ENCODE assay signal across 10 cellular contexts in the genomic region with DNA sequence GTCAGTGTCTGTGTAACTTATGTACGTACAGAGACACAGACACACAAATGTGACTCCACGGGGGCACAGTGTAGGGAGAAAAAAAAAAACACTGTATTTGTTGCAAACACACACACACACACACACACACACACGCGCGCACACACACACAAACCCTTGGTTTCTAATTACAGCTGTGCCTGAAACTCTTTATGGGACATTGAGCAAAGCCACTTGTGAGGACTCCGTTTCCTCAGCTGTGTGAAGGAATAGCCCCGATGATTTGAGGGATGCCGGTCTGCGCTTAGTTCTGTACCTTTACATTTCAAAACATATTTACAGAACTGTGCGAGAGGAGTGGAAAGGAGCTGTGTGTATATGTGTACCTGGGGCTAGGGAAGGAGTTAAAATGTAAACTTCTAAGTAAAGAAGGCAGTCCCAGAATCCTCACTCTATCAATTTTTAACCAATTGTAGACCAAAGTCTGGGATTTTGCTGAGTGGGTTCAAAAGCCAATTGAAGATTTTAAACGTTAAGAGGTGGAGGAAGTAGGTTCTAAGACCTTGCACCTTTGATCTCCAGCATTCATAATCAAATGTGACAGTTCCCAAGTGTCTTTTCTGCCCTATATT. TPM values are rescaled to one million over a fixed set of nuclear protein-coding genes. Genes with fewer than 3 reads are reported as not detected.
A peak's percentile ranks its signal among the peaks of the same experiment; 100 is the strongest.
DNase-seq lines count a peak whose midpoint lies in the region; ATAC-seq, FAIRE-seq and TF ChIP-seq lines count a peak whose summit lies in the region.
"Had no signal": no experiment of that assay in that cellular context is flagged by ENCODE, and none has a peak within 500 bp of the region (broad histone marks: within the 10 kb centered on the region; RNA-seq: fewer than 3 reads in every experiment).

No MANE protein-coding gene starts in this region.

- DNase-seq in T-helper 1 cell, result no peak
- peak; percentile 28 to 65 (median 44) for DNase-seq in body of pancreas
- peak; percentile 80 for DNase-seq in HepG2 (ENCODE audit: low spot score)
- no peak for DNase-seq in medulla oblongata (ENCODE audit: extremely low spot score)
- DNase-seq in DMS114 treated with DMSO at 0.1 percent for 48 hours (lab: John Stamatoyannopoulos, UW; ENCODE audit: unreplicated experiment), result no peak
- DNase-seq: BE2C had no signal

- H3K27me3 ChIP-seq in body of pancreas, result no peaks in the 10 kb centered on the region
- H3K27me3 ChIP-seq in HepG2 (ENCODE audit: control insufficient read depth in 1 of 2, insufficient read depth in 2 of 2, low read length in 2 of 2), result no peaks in the 10 kb centered on the region; a peak in 1 of 5 replicates
- no peaks in the 10 kb centered on the region for H3K27me3 ChIP-seq in thymus (ENCODE audit: control insufficient read depth, insufficient read depth)
- H3K27me3 ChIP-seq: BE2C had no signal

- H3K9me3 Mint-ChIP-seq in T-helper 1 cell treated with Interleukin-12 subunit alpha and Interleukin-12 subunit beta and Interleukin-4 antibody, amounts not matched to agents 30 μg/mL and 1 μg/mL, for 36 hours, result peaks cover 9% of the 10 kb centered on the region

- TF ChIP-seq RAD21 in HepG2 (CRISPR knock-in tag; IDR thresholded peaks at IDR 0.05), result no peak

- in situ Hi-C loops in HepG2 (cut with HindIII; ENCODE audit: extremely low pct_ligation_motif_present, low pct_unique_long_range_greater_than_20kb), result no loop called here

- TF ChIP-seq CTCF in body of pancreas (IDR thresholded peaks at IDR 0.05) (no peak), HepG2 (CRISPR knock-in tag; IDR thresholded peaks at IDR 0.05) (no peak)

- H2AFZ ChIP-seq in HepG2 (ENCODE audit: low read length), result no peak overlapping the region

- intact Hi-C loops in body of pancreas (cut with DNase I) (no loop called here), HepG2 (cut with micrococcal nuclease; ENCODE audit: unreplicated experiment) (loop anchor here (1.0 to 10.0 kb wide), 4 partner anchors 60 to 286 kb away; no protein-coding TSS in a partner anchor)

- H3K4me1 ChIP-seq in body of pancreas (peaks cover 40% of the 10 kb centered on the region), HepG2 (ENCODE audit: insufficient read depth, low read length) (peaks cover 51% of the 10 kb centered on the region), thymus (ENCODE audit: control insufficient read depth, insufficient read depth, low read length) (peaks cover 26% of the 10 kb centered on the region)
- H3K4me1 ChIP-seq: BE2C had no signal

- peak overlapping the region; percentile 73 for H3K27ac Mint-ChIP-seq in T-helper 1 cell treated with Interleukin-12 subunit alpha and Interleukin-12 subunit beta and Interleukin-4 antibody, amounts not matched to agents 30 μg/mL and 1 μg/mL, for 36 hours

- peak overlapping the region; percentile 93 for H3K4me2 ChIP-seq in HepG2 (ENCODE audit: low read depth, low read length)

- no peaks in the 10 kb centered on the region for H3K36me3 ChIP-seq in body of pancreas (replicated peaks in 1 of 2; ENCODE audit: insufficient read depth in 1 of 2, low read depth in 2 of 2)
- H3K36me3 ChIP-seq in HepG2 (replicated peaks in 1 of 2; ENCODE audit: control insufficient read depth in 1 of 2, insufficient read depth in 2 of 2, low read length in 2 of 2), result no peaks in the 10 kb centered on the region
- H3K36me3 ChIP-seq in thymus (ENCODE audit: control insufficient read depth, insufficient read depth), result no peaks in the 10 kb centered on the region
- H3K36me3 ChIP-seq: BE2C had no signal

- peaks cover 54% of the 10 kb centered on the region for H3K4me1 Mint-ChIP-seq in T-helper 1 cell treated with Interleukin-12 subunit alpha and Interleukin-12 subunit beta and Interleukin-4 antibody, amounts not matched to agents 30 μg/mL and 1 μg/mL, for 36 hours (ENCODE audit: low read depth)

- no peaks in the 10 kb centered on the region for H3K27me3 Mint-ChIP-seq in T-helper 1 cell treated with Interleukin-12 subunit alpha and Interleukin-12 subunit beta and Interleukin-4 antibody, amounts not matched to agents 30 μg/mL and 1 μg/mL, for 36 hours (ENCODE audit: low read depth)

- TF ChIP-seq POLR2A in body of pancreas (IDR thresholded peaks at IDR 0.05) (no peak), HepG2 (IDR thresholded peaks at IDR 0.05; ENCODE audit: insufficient read depth in 1 of 2, low read depth in 2 of 2, low read length in 2 of 2) (peak in 1 of 2 experiments; percentile 67)

- 11 to 14% methylated on average over 11 of the region's 11 CpGs for WGBS in body of pancreas, 2 donors
- 0% methylated on average over 11 of the region's 11 CpGs for WGBS in HepG2 (ENCODE audit: low lambda C conversion rate)
- 63% methylated on average over 11 of the region's 11 CpGs for WGBS in thymus

- H3K27ac ChIP-seq in body of pancreas, result peak overlapping the region; percentile 71 to 99 (median 89)
- peak overlapping the region; percentile 94 for H3K27ac ChIP-seq in HepG2 (ENCODE audit: extremely low read length, insufficient read depth, low read length)
- peak overlapping the region; percentile 33 for H3K27ac ChIP-seq in thymus (ENCODE audit: low read depth)

- TF ChIP-seq EP300 in HepG2 (IDR thresholded peaks at IDR 0.05; ENCODE audit: low read depth in 2 of 2, low read length in 2 of 2) (peak in 1 of 2 experiments; percentile 86; a peak in 2 of 4 replicates), HepG2 (CRISPR knock-in tag; IDR thresholded peaks at IDR 0.05; ENCODE audit: borderline replicate concordance) (peak; percentile 21; the same call in 1 of the 2 replicates)

- CTCF ChIA-PET in HepG2 (lab: Yijun Ruan, JAX; ENCODE audit: low intra/inter-chr PET ratio, low total read pairs), result no interaction called here

- peaks cover 5% of the 10 kb centered on the region for H3K36me3 Mint-ChIP-seq in T-helper 1 cell treated with Interleukin-12 subunit alpha and Interleukin-12 subunit beta and Interleukin-4 antibody, amounts not matched to agents 30 μg/mL and 1 μg/mL, for 36 hours (ENCODE audit: low read depth)

- no TSS peak for BruUV-seq in HepG2 (replicated peaks; lab: Mats Ljungman, UMichigan)

- peak overlapping the region; percentile 62 for H3K4me3 Mint-ChIP-seq in T-helper 1 cell treated with Interleukin-12 subunit alpha and Interleukin-12 subunit beta and Interleukin-4 antibody, amounts not matched to agents 30 μg/mL and 1 μg/mL, for 36 hours

- H4K20me1 ChIP-seq in HepG2 (ENCODE audit: insufficient read depth, low read length), result no peaks in the 10 kb centered on the region

- H3K4me3 ChIP-seq in body of pancreas (no peak overlapping the region), HepG2 (replicated peaks in 1 of 3; ENCODE audit: insufficient read depth in 1 of 3, low read depth in 2 of 3, low read length in 3 of 3) (peak overlapping the region; percentile 38 to 61 (median 47)), thymus (ENCODE audit: low read length) (no peak overlapping the region)

- ATAC-seq in body of pancreas (peak; percentile 26), HepG2 (peak; percentile 90), GM19324 (IDR thresholded peaks at IDR 0.05; ENCODE audit: low FRiP score, unreplicated experiment) (no peak)

- peak overlapping the region; percentile 74 for H3K9ac ChIP-seq in HepG2 (ENCODE audit: insufficient read depth, low read depth, low read length)

- H3K9me3 ChIP-seq in body of pancreas (no peaks in the 10 kb centered on the region), HepG2 (ENCODE audit: low read length) (no peaks in the 10 kb centered on the region), thymus (ENCODE audit: control insufficient read depth) (no peaks in the 10 kb centered on the region)
- H3K9me3 ChIP-seq: BE2C had no signal

- POLR2A ChIA-PET in HepG2 (lab: Yijun Ruan, JAX), result interaction anchor here (0.6 to 3.1 kb wide), 29 partner anchors 9 to 996 kb away, joined by 3 to 43 read pairs (median 4); no protein-coding TSS in a partner anchor

- H3K79me2 ChIP-seq in HepG2 (ENCODE audit: insufficient read depth, low read length), result peaks cover 14% of the 10 kb centered on the region

- peak; percentile 72 for FAIRE-seq in HepG2 (lab: Jason Lieb, UNC)

RNA-seq across cellular contexts. Expression of a gene that starts 5.3 kb away (rescaled TPM):
- total RNA-seq in body of pancreas (10 to 100 TPM; 45.7 to 53.4 TPM), HepG2 (2016; rRNA removed; fragmentation: Illumina TruSeq; extraction: Trizol) (20.3 and 21.2 TPM in 2 replicates)
- 5.3 and 5.8 TPM in 2 replicates for total RNA-seq in HepG2 (2016; cell fraction: cytosol; rRNA removed; fragmentation: Illumina TruSeq; extraction: Trizol; ENCODE audit: low read depth)
- total RNA-seq in HepG2 (2016; cell fraction: insoluble cytoplasmic fraction; rRNA removed; fragmentation: Illumina TruSeq; extraction: Trizol), result 12.4 and 21.0 TPM in 2 replicates
- 8.3 and 11.0 TPM in 2 replicates for total RNA-seq in HepG2 (2016; cell fraction: membrane; rRNA removed; fragmentation: Illumina TruSeq; extraction: Trizol)
- 25.9 and 29.9 TPM in 2 replicates for total RNA-seq in HepG2 (2016; cell fraction: nucleus; rRNA removed; fragmentation: Illumina TruSeq; extraction: Trizol)
- polyA plus RNA-seq in HepG2 (2011; rRNA removed) (53.7 and 67.5 TPM in 2 replicates), thymus (56.2 TPM)
- 18.9 and 19.0 TPM in 2 replicates for polyA plus RNA-seq in HepG2 (2011; cell fraction: cytosol; rRNA removed)
- polyA plus RNA-seq in HepG2 (2011; cell fraction: nucleus; rRNA removed), result 286 and 355 TPM in 2 replicates
- polyA plus RNA-seq in HepG2 (2012), result 95.9 and 236 TPM in 2 replicates
- 1.1 and 1.4 TPM in 2 replicates for polyA plus RNA-seq in HepG2 (2016; cell fraction: cytosol; fragmentation: Illumina TruSeq; extraction: Trizol; ENCODE audit: low read depth)
- polyA plus RNA-seq in HepG2 (2016; cell fraction: insoluble cytoplasmic fraction; fragmentation: Illumina TruSeq; extraction: Trizol; ENCODE audit: low read depth), result 19.4 and 26.5 TPM in 2 replicates
- polyA plus RNA-seq in HepG2 (2016; cell fraction: membrane; fragmentation: Illumina TruSeq; extraction: Trizol; ENCODE audit: low read depth), result 3.5 and 4.8 TPM in 2 replicates
- 95.1 and 111 TPM in 2 replicates for polyA plus RNA-seq in HepG2 (2016; cell fraction: nucleus; fragmentation: Illumina TruSeq; extraction: Trizol; ENCODE audit: insufficient read depth, low read depth)
- 16.4 and 68.3 TPM in 2 replicates for polyA minus RNA-seq in HepG2 (2011; rRNA and poly(A)+ RNA removed; ENCODE audit: low replicate concordance)
- 22.3 and 35.5 TPM in 2 replicates for polyA minus RNA-seq in HepG2 (2011; cell fraction: cytosol; rRNA and poly(A)+ RNA removed)
- 81.2 and 114 TPM in 2 replicates for polyA minus RNA-seq in HepG2 (2011; cell fraction: nucleus; rRNA and poly(A)+ RNA removed)

RNA-seq across cellular contexts. Expression of a gene that starts 48.3 kb away (rescaled TPM):
- total RNA-seq in body of pancreas, result not detected
- total RNA-seq in HepG2 (2016; rRNA removed; fragmentation: Illumina TruSeq; extraction: Trizol), result not detected in 2 replicates
- not detected in 2 replicates for total RNA-seq in HepG2 (2016; cell fraction: cytosol; rRNA removed; fragmentation: Illumina TruSeq; extraction: Trizol; ENCODE audit: low read depth)
- total RNA-seq in HepG2 (2016; cell fraction: insoluble cytoplasmic fraction; rRNA removed; fragmentation: Illumina TruSeq; extraction: Trizol), result not detected in 2 replicates
- total RNA-seq in HepG2 (2016; cell fraction: membrane; rRNA removed; fragmentation: Illumina TruSeq; extraction: Trizol), result not detected in 2 replicates
- total RNA-seq in HepG2 (2016; cell fraction: nucleus; rRNA removed; fragmentation: Illumina TruSeq; extraction: Trizol), result not detected in 2 replicates
- not detected in 2 replicates for polyA plus RNA-seq in HepG2 (2011; rRNA removed)
- not detected in 2 replicates for polyA plus RNA-seq in HepG2 (2011; cell fraction: cytosol; rRNA removed)
- polyA plus RNA-seq in HepG2 (2011; cell fraction: nucleus; rRNA removed), result not detected in 2 replicates
- not detected in 2 replicates for polyA plus RNA-seq in HepG2 (2012)
- not detected in 2 replicates for polyA plus RNA-seq in HepG2 (2016; cell fraction: cytosol; fragmentation: Illumina TruSeq; extraction: Trizol; ENCODE audit: low read depth)
- not detected in 2 replicates for polyA plus RNA-seq in HepG2 (2016; cell fraction: insoluble cytoplasmic fraction; fragmentation: Illumina TruSeq; extraction: Trizol; ENCODE audit: low read depth)
- not detected in 2 replicates for polyA plus RNA-seq in HepG2 (2016; cell fraction: membrane; fragmentation: Illumina TruSeq; extraction: Trizol; ENCODE audit: low read depth)
- polyA plus RNA-seq in HepG2 (2016; cell fraction: nucleus; fragmentation: Illumina TruSeq; extraction: Trizol; ENCODE audit: insufficient read depth, low read depth), result not detected in 2 replicates
- 0.19 TPM in 1 of 2 replicates, not detected in the other for polyA minus RNA-seq in HepG2 (2011; rRNA and poly(A)+ RNA removed; ENCODE audit: low replicate concordance)
- not detected in 2 replicates for polyA minus RNA-seq in HepG2 (2011; cell fraction: cytosol; rRNA and poly(A)+ RNA removed)
- not detected in 2 replicates for polyA minus RNA-seq in HepG2 (2011; cell fraction: nucleus; rRNA and poly(A)+ RNA removed)
- polyA plus RNA-seq in thymus, result 0.02 TPM
- polyA plus RNA-seq: adipose tissue had no signal

Comparison
In these comparisons a context has a peak if more than half of its experiments do, and no peak if none do; other contexts are left out.
1. DNase-seq: peak in body of pancreas (4 of 4) and HepG2 (single experiment); none in T-helper 1 cell (0 of 5), medulla oblongata (single experiment) and DMS114 treated with DMSO at 0.1 percent for 48 hours (single experiment).
2. H3K27ac ChIP-seq: peak in every context shown above with its lines; median percentile 94 in HepG2; 89 in body of pancreas; 33 in thymus.
3. H3K4me3 ChIP-seq: peak in HepG2 (3 of 3); none in body of pancreas (0 of 2) and thymus (single experiment).